Comparison of ENCODE assay signal across 1 cellular context in genomic region chr1:24749257-24749656, GRCh38.
TF ChIP-seq lines count a peak whose summit lies in the region.

No MANE protein-coding gene starts in this region.

TF ChIP-seq in IMR-90, 13 proteins besides CTCF, POLR2A, EP300 and RAD21 (continued from another document):
- TF ChIP-seq MAZ (IDR thresholded peaks at IDR 0.05; ENCODE audit: borderline replicate concordance, low read depth, low read length) (no peak), NFE2L2 (IDR thresholded peaks at IDR 0.05; ENCODE audit: low read depth, low read length) (no peak), MXI1 (IDR thresholded peaks at IDR 0.05; ENCODE audit: borderline replicate concordance, low read depth, low read length) (no peak), RFX5 (IDR thresholded peaks at IDR 0.05; ENCODE audit: low read depth, low read length) (no peak), FOS (IDR thresholded peaks at IDR 0.05; ENCODE audit: low read depth, low read length) (no peak), CEBPB (IDR thresholded peaks at IDR 0.05; ENCODE audit: low read depth, low read length) (no peak), BHLHE40 (IDR thresholded peaks at IDR 0.05; ENCODE audit: low read depth, low read length) (no peak), SMC3 (IDR thresholded peaks at IDR 0.05; ENCODE audit: low read depth, low read length) (no peak), MAFK (IDR thresholded peaks at IDR 0.05; ENCODE audit: low read depth, low read length) (no peak), ELK1 (IDR thresholded peaks at IDR 0.05; ENCODE audit: borderline replicate concordance, low read depth, low read length) (no peak)
